8 cellular contexts compared by ENCODE assay signal in the genomic region with DNA sequence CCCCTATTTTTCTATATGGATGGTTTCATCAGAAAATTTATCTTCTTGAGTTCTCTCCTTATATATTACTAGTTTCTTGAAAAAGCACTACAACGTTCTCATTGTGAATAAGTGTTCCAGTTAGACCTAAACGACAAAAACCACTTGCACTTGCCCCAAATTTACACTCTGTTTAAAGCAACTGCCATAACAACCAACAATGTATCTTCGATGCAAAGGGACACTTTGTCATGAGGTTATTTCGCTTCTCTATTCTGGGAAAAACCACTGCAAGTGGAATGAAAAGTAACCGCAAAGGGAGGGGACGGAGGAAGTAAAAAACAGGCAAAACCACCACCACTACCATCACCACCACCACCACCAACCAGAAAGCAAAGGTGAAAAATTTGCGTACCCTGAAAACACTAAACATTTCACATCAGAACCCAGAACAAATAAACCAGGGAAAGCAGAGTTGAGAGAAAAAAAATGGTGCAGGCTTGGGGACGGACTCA. TPM values are rescaled to one million over a fixed set of nuclear protein-coding genes. Genes with fewer than 3 reads are reported as not detected.
A peak's percentile ranks its signal among the peaks of the same experiment; 100 is the strongest.
DNase-seq lines count a peak whose midpoint lies in the region; ATAC-seq and TF ChIP-seq lines count a peak whose summit lies in the region.

No MANE protein-coding gene starts in this region.

- in situ Hi-C loops in G401 (cut with HindIII; ENCODE audit: low sequenced_read_pairs) = no loop called here

- H4K20me1 ChIP-seq in SU-DHL-6 (ENCODE audit: low read depth, low read length) = no peaks in the 10 kb centered on the region

- H3K27ac ChIP-seq in ACC112 (ENCODE audit: low read depth, low read length) (peak overlapping the region; percentile 92), SU-DHL-6 (ENCODE audit: low read depth, low read length) (peak overlapping the region; percentile 16), ectodermal cell (ENCODE audit: insufficient read depth, low read depth, low read length, poor library complexity, severe bottlenecking) (peak overlapping the region; percentile 98), neutrophil (no peak overlapping the region)

- H3K9ac ChIP-seq in SU-DHL-6 (ENCODE audit: low read length) = peak overlapping the region; percentile 81

- H3K79me2 ChIP-seq in ACC112 (ENCODE audit: control insufficient read depth, insufficient read depth, low read length, unreplicated experiment) = no peaks in the 10 kb centered on the region
- 0 out of 2 replicates have a peak, but pooled peaks cover 4% of the 10 kb centered on the region for H3K79me2 ChIP-seq in SU-DHL-6 (ENCODE audit: insufficient read depth, low read length)

- no peaks in the 10 kb centered on the region for H3K9me3 ChIP-seq in SU-DHL-6 (ENCODE audit: insufficient read depth, low read length)
- no peaks in the 10 kb centered on the region for H3K9me3 ChIP-seq in ectodermal cell (ENCODE audit: control insufficient read depth, low read length)
- no peaks in the 10 kb centered on the region for H3K9me3 ChIP-seq in neutrophil

- no peaks in the 10 kb centered on the region for H3K9me2 ChIP-seq in SU-DHL-6 (replicated peaks; ENCODE audit: insufficient read depth, low read length)

- H3F3A ChIP-seq in SU-DHL-6 (ENCODE audit: insufficient read depth) = peaks cover 16% of the 10 kb centered on the region

- H3K4me1 ChIP-seq in ACC112 (ENCODE audit: control insufficient read depth, insufficient read depth, low read length, unreplicated experiment) = peaks cover 7% of the 10 kb centered on the region
- no peaks in the 10 kb centered on the region for H3K4me1 ChIP-seq in ectodermal cell (ENCODE audit: control insufficient read depth, insufficient read depth, low read length)
- peaks cover 22 to 23% of the 10 kb centered on the region in 2 experiments for H3K4me1 ChIP-seq in neutrophil (ENCODE audit: control insufficient read depth in 1 of 2, insufficient read depth in 1 of 2, low read depth in 1 of 2, low read length in 1 of 2)

- H3K4me3 ChIP-seq in ACC112 (ENCODE audit: low read depth, low read length) (peak overlapping the region; percentile 85), SU-DHL-6 (ENCODE audit: insufficient read depth, low read length, poor library complexity, severe bottlenecking) (peak overlapping the region; percentile 68), ectodermal cell (ENCODE audit: insufficient read depth, low read depth, low read length) (peak overlapping the region; percentile 78), neutrophil (ENCODE audit: low read depth in 1 of 2, low read length in 1 of 2) (peak overlapping the region; percentile 79 to 93)

- H3K36me3 ChIP-seq in ACC112 (ENCODE audit: insufficient read depth, low read length) (no peaks in the 10 kb centered on the region), SU-DHL-6 (ENCODE audit: low read length) (no peaks in the 10 kb centered on the region), ectodermal cell (ENCODE audit: control insufficient read depth, insufficient read depth, low read length) (no peaks in the 10 kb centered on the region), neutrophil (no peaks in the 10 kb centered on the region)

- H2AFZ ChIP-seq in ACC112 (ENCODE audit: low read length, unreplicated experiment) = peak overlapping the region; percentile 63
- H2AFZ ChIP-seq in SU-DHL-6 (ENCODE audit: low read depth, low read length, severe bottlenecking) = peak overlapping the region; percentile 98

- ATAC-seq in GM19351 (IDR thresholded peaks at IDR 0.05; ENCODE audit: unreplicated experiment) (peak; percentile 4), HG03039 (IDR thresholded peaks at IDR 0.05; ENCODE audit: unreplicated experiment) (no peak)

- WGBS in ectodermal cell, 2 experiments = 13 to 17% methylated on average over 6 to 8 of the region's 8 CpGs

- DNase-seq in HuH-7 (ENCODE audit: low spot score) = no peak
- DNase-seq in G401 (ENCODE audit: low spot score) = no peak

- H3K4me2 ChIP-seq in SU-DHL-6 (ENCODE audit: low read depth, low read length, poor library complexity, severe bottlenecking) = peak overlapping the region; percentile 96

- no peaks in the 10 kb centered on the region for H3K27me3 ChIP-seq in ACC112 (ENCODE audit: insufficient read depth, low read length)
- H3K27me3 ChIP-seq in SU-DHL-6 (ENCODE audit: low read length) = no peaks in the 10 kb centered on the region
- no peaks in the 10 kb centered on the region for H3K27me3 ChIP-seq in ectodermal cell (ENCODE audit: control insufficient read depth, insufficient read depth, low read length, poor library complexity, severe bottlenecking)
- peaks cover 43% of the 10 kb centered on the region for H3K27me3 ChIP-seq in neutrophil

- TF ChIP-seq CTCF in SU-DHL-6 (IDR thresholded peaks at IDR 0.05; ENCODE audit: insufficient read depth, low read length, poor library complexity, severe bottlenecking) (no peak), neutrophil (IDR thresholded peaks at IDR 0.05) (no peak)

RNA-seq across cellular contexts. Expression of gene N4BP2, which starts 1.2 kb away (rescaled TPM):
- polyA plus RNA-seq in ectodermal cell (2013, experiment 1 of 4) = 24.9 TPM
- 30.9 TPM for polyA plus RNA-seq in ectodermal cell (2013, experiment 2 of 4)
- 23.5 TPM for polyA plus RNA-seq in ectodermal cell (2013, experiment 3 of 4)
- 24.4 TPM for polyA plus RNA-seq in ectodermal cell (2013, experiment 4 of 4)
- total RNA-seq in G401 (2014; rRNA removed; shearing (Covaris generic)) = 6.6 and 14.9 TPM in 2 replicates
